4 cellular contexts compared by ENCODE assay signal in the genomic region with DNA sequence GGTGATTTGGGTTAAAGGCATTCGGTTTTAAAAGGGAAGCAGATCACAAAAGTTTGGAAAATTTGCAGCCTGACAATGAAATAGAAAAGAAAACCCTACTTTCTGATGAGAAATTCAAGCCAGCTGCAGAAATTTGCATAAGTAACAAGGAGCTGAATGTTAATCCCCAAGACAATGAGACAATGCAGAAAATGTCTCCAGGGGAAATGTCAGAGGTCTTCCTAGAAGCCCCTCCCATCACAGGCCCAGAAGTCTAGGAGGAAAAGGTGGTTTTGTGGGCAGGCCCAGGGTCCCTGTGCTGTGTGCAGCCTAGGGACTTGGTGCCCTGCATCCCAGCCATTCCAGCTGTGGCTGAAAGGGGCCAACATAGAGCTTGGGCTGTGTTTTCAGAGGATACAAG.
DNase-seq lines count a peak whose midpoint lies in the region.
"Not testable (repeated sequence)": the region's sequence is repeated elsewhere in the genome, so short reads cannot be mapped to it uniquely, and the experiment has no call there.

No MANE protein-coding gene starts in this region.

- peaks cover 16% of the 10 kb centered on the region for H3K4me1 ChIP-seq in HAP-1
- not testable (repeated sequence) for H3K4me1 ChIP-seq in NT2/D1 (ENCODE audit: insufficient read depth, insufficient read length); mesendoderm (ENCODE audit: control insufficient read depth, low read depth, low read length)

- not testable (repeated sequence) for H3K4me3 ChIP-seq in HAP-1; NT2/D1 (ENCODE audit: insufficient read length, low read depth); mesendoderm (ENCODE audit: low read length)

- not testable (repeated sequence) for H2BK15ac ChIP-seq in mesendoderm (replicated peaks; ENCODE audit: low read depth)

- not testable (repeated sequence) for H3K23ac ChIP-seq in mesendoderm (ENCODE audit: low read length)

- H2AK5ac ChIP-seq in mesendoderm (ENCODE audit: low read length): not testable (repeated sequence)

- not testable (repeated sequence) for H3K4ac ChIP-seq in mesendoderm (ENCODE audit: low read depth, low read length)

- not testable (repeated sequence) for H3K79me1 ChIP-seq in mesendoderm (ENCODE audit: low read length)

- not testable (repeated sequence) for H3K36me3 ChIP-seq in HAP-1 (replicated peaks); NT2/D1 (ENCODE audit: insufficient read depth, insufficient read length, low read length); mesendoderm (ENCODE audit: control insufficient read depth, insufficient read depth, low read length)

- in situ Hi-C loops in HAP-1 (cut with MboI; ENCODE audit: low sequenced_read_pairs): not testable (repeated sequence)

- H3K27ac ChIP-seq in mesendoderm (ENCODE audit: low read depth, low read length): not testable (repeated sequence)

- not testable (repeated sequence) for H3K27me3 ChIP-seq in HAP-1 (ENCODE audit: low read depth); NT2/D1 (ENCODE audit: insufficient read depth, insufficient read length); mesendoderm (ENCODE audit: insufficient read depth, low read length, poor library complexity)

- H3K9me3 ChIP-seq in HAP-1: peaks cover 10% of the 10 kb centered on the region; the same call in 1 of the 2 replicates
- H3K9me3 ChIP-seq in NT2/D1 (ENCODE audit: insufficient read depth, low read length): peaks cover 28% of the 10 kb centered on the region; the same call in 1 of the 2 replicates

- not testable (repeated sequence) for H3K18ac ChIP-seq in mesendoderm (ENCODE audit: low read length)

- not testable (repeated sequence) for H4K5ac ChIP-seq in mesendoderm (ENCODE audit: low read length)

- H4K8ac ChIP-seq in mesendoderm (ENCODE audit: low read depth, low read length): not testable (repeated sequence)

- peak; percentile 14 for DNase-seq in ELF-1 (ENCODE audit: low read depth, low spot score)
- peak; percentile 75 for DNase-seq in HAP-1 (ENCODE audit: low spot score in 2 of 2)
- peak; percentile 18 for DNase-seq in NT2/D1 (ENCODE audit: low read depth, low spot score)
- DNase-seq in mesendoderm: peak; percentile 68

- H3K9ac ChIP-seq in NT2/D1 (ENCODE audit: insufficient read length, low read depth); mesendoderm (ENCODE audit: low read length): not testable (repeated sequence)

- H3K56ac ChIP-seq in mesendoderm (ENCODE audit: low read length): not testable (repeated sequence)

- not testable (repeated sequence) for H2BK5ac ChIP-seq in mesendoderm (ENCODE audit: low read length)

- not testable (repeated sequence) for H3K4me2 ChIP-seq in mesendoderm (ENCODE audit: low read length)

- not testable (repeated sequence) for H2BK120ac ChIP-seq in mesendoderm (ENCODE audit: low read depth, low read length)

- H3K79me2 ChIP-seq in mesendoderm (ENCODE audit: control insufficient read depth, insufficient read depth, low read length): not testable (repeated sequence)

- no CpG with 5 or more reads among the region's 1 CpG for WGBS in mesendoderm (ENCODE audit: extremely low coverage, insufficient coverage, low lambda C conversion rate)

Comparison
In these comparisons a context has a peak if more than half of its experiments do, and no peak if none do; other contexts are left out.
1. DNase-seq: peak in every context shown above with its lines; median percentile 75 in HAP-1; 68 in mesendoderm; 18 in NT2/D1; 14 in ELF-1.